In genomic region chr5:41435276-41435675, GRCh38 we compare ENCODE assay signal across 17 cellular contexts.
DNase-seq lines count a peak whose midpoint lies in the region; ATAC-seq and TF ChIP-seq lines count a peak whose summit lies in the region.
"Had no signal": no experiment of that assay in that cellular context is flagged by ENCODE, and none has a peak within 500 bp of the region (broad histone marks: within the 10 kb centered on the region; RNA-seq: fewer than 3 reads in every experiment).

No MANE protein-coding gene starts in this region.

- H3K27ac ChIP-seq in heart left ventricle (peak overlapping the region in 6 of 12 donors; percentile 10 to 55 (median 27)), right cardiac atrium (ENCODE audit: low read length) (no peak overlapping the region)
- H3K27ac ChIP-seq: 22Rv1, A549, C4-2B had no signal

- no peaks in the 10 kb centered on the region for H3K27me3 Mint-ChIP-seq in stimulated activated memory B cell treated with anti-CD40 and anti-IgM and Interleukin-4, amounts not matched to agents 10 μg/mL and 1 μg/mL and 100 μg/mL, for 72 hours
- H3K27me3 Mint-ChIP-seq: CD4-positive, alpha-beta T cell; IgD-negative memory B cell had no signal

- peaks cover 0 to 36% (median 3%) of the 10 kb centered on the region in 12 donors for H3K4me1 ChIP-seq in heart left ventricle
- H3K4me1 ChIP-seq in right cardiac atrium (ENCODE audit: control insufficient read depth, insufficient read depth, low read length), result peaks cover 10% of the 10 kb centered on the region
- H3K4me1 ChIP-seq: Caco-2 had no signal

- TF ChIP-seq CTCF in heart left ventricle (IDR thresholded peaks at IDR 0.05), result no peak

- ATAC-seq in Right ventricle myocardium inferior (peak; percentile 68), heart left ventricle (peak; percentile 55 to 83 (median 70)), right cardiac atrium (peak; percentile 56 to 75), GM18858 (IDR thresholded peaks at IDR 0.05; ENCODE audit: unreplicated experiment) (no peak)
- ATAC-seq in stimulated activated memory B cell treated with anti-CD40 and anti-IgM and Interleukin-4, amounts not matched to agents 10 μg/mL and 1 μg/mL and 100 μg/mL, for 72 hours, result no peak
- ATAC-seq: A549, HepG2 had no signal

- H3K9me3 ChIP-seq in heart left ventricle, result no peaks in the 10 kb centered on the region
- H3K9me3 ChIP-seq in right cardiac atrium (ENCODE audit: control insufficient read depth, low read length), result no peaks in the 10 kb centered on the region
- H3K9me3 ChIP-seq: A549, Caco-2 had no signal

- peak; percentile 65 for DNase-seq in Right ventricle myocardium inferior (ENCODE audit: missing footprints)
- DNase-seq in cardiac septum (ENCODE audit: low spot score), result no peak
- peak in 2 of 5 donors; percentile 23 to 40 for DNase-seq in heart left ventricle
- peak in 2 of 3 donors; percentile 26 to 51 for DNase-seq in right cardiac atrium
- no peak for DNase-seq in SHP77 (lab: John Stamatoyannopoulos, UW)
- DNase-seq: AML-193; Caco-2; CD4-positive, alpha-beta T cell; GOT3; H9 had no signal

- intact Hi-C loops in Right ventricle myocardium inferior (cut with DNase I), result no loop called here
- intact Hi-C loops in cardiac septum (cut with DNase I), result no loop called here
- intact Hi-C loops in heart left ventricle (cut with DNase I), result no loop called here
- intact Hi-C loops in right cardiac atrium (cut with DNase I), result no loop called here

- H3K9me3 Mint-ChIP-seq in stimulated activated memory B cell treated with anti-CD40 and anti-IgM and Interleukin-4, amounts not matched to agents 10 μg/mL and 1 μg/mL and 100 μg/mL, for 72 hours, result no peaks in the 10 kb centered on the region
- H3K9me3 Mint-ChIP-seq: H9 had no signal

- H3K27me3 ChIP-seq in heart left ventricle (no peaks in the 10 kb centered on the region), right cardiac atrium (ENCODE audit: control insufficient read depth, insufficient read depth) (no peaks in the 10 kb centered on the region)

- no peaks in the 10 kb centered on the region for H3K4me1 Mint-ChIP-seq in stimulated activated memory B cell treated with anti-CD40 and anti-IgM and Interleukin-4, amounts not matched to agents 10 μg/mL and 1 μg/mL and 100 μg/mL, for 72 hours
- H3K4me1 Mint-ChIP-seq: H9, IgD-negative memory B cell had no signal

- H3K36me3 ChIP-seq in heart left ventricle, result no peaks in the 10 kb centered on the region

- no peaks in the 10 kb centered on the region for H3K36me3 Mint-ChIP-seq in stimulated activated memory B cell treated with anti-CD40 and anti-IgM and Interleukin-4, amounts not matched to agents 10 μg/mL and 1 μg/mL and 100 μg/mL, for 72 hours
- H3K36me3 Mint-ChIP-seq: IgD-negative memory B cell had no signal

- no peak for TF ChIP-seq POLR2A in heart left ventricle (IDR thresholded peaks at IDR 0.05)

- no peak overlapping the region for H3K27ac Mint-ChIP-seq in stimulated activated memory B cell treated with anti-CD40 and anti-IgM and Interleukin-4, amounts not matched to agents 10 μg/mL and 1 μg/mL and 100 μg/mL, for 72 hours
- H3K27ac Mint-ChIP-seq: CD4-positive, alpha-beta T cell; H9; IgD-negative memory B cell had no signal

- no peak overlapping the region for H3K4me3 Mint-ChIP-seq in stimulated activated memory B cell treated with anti-CD40 and anti-IgM and Interleukin-4, amounts not matched to agents 10 μg/mL and 1 μg/mL and 100 μg/mL, for 72 hours
- H3K4me3 Mint-ChIP-seq: CD4-positive, alpha-beta T cell; H9; IgD-negative memory B cell had no signal

- H3K4me3 ChIP-seq in heart left ventricle, result no peak overlapping the region
- H3K4me3 ChIP-seq in right cardiac atrium (ENCODE audit: low read length), result no peak overlapping the region
- H3K4me3 ChIP-seq: A549 had no signal

- WGBS in heart left ventricle, 4 donors, result 22 to 38% (median 35%) methylated on average over 1 of the region's 1 CpG
- 44% methylated on average over 1 of the region's 1 CpG for WGBS in right cardiac atrium

Comparison
In these comparisons a context has a peak if more than half of its experiments do, and no peak if none do; other contexts are left out.
1. DNase-seq: peak in Right ventricle myocardium inferior (single experiment) and right cardiac atrium (2 of 3); none in cardiac septum (single experiment) and SHP77 (0 of 2).
2. ATAC-seq: peak in Right ventricle myocardium inferior (single experiment), heart left ventricle (4 of 4) and right cardiac atrium (2 of 2); none in stimulated activated memory B cell treated with anti-CD40 and anti-IgM and Interleukin-4, amounts not matched to agents 10 μg/mL and 1 μg/mL and 100 μg/mL, for 72 hours (single experiment) and GM18858 (single experiment).